In genomic region chr14:56579345-56580316, GRCh38 we compare ENCODE assay signal across 1 cellular context.
TF ChIP-seq lines count a peak whose summit lies in the region.

Gene TMEM260, plus strand, starts transcription at chr14:56579798. Its CDS starts 117 bp downstream, at chr14:56579915.

TF ChIP-seq in HepG2, 621 proteins besides CTCF, POLR2A, EP300 and RAD21 (continued from another document and continues in another):
- TF ChIP-seq, protein P1, sequence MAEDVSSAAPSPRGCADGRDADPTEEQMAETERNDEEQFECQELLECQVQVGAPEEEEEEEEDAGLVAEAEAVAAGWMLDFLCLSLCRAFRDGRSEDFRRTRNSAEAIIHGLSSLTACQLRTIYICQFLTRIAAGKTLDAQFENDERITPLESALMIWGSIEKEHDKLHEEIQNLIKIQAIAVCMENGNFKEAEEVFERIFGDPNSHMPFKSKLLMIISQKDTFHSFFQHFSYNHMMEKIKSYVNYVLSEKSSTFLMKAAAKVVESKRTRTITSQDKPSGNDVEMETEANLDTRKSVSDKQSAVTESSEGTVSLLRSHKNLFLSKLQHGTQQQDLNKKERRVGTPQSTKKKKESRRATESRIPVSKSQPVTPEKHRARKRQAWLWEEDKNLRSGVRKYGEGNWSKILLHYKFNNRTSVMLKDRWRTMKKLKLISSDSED (CRISPR knock-in tag; IDR thresholded peaks at IDR 0.05): no peak
- TF ChIP-seq ZFY (CRISPR knock-in tag; IDR thresholded peaks at IDR 0.05): peak; percentile 87
- TF ChIP-seq REPIN1 (CRISPR knock-in tag; IDR thresholded peaks at IDR 0.05; ENCODE audit: borderline replicate concordance, low read depth): no peak; the same call in 1 of the 2 replicates
- TF ChIP-seq DR1 (CRISPR knock-in tag; IDR thresholded peaks at IDR 0.05): peak; percentile 29; the same call in 1 of the 2 replicates
- no peak for TF ChIP-seq ZNF180 (CRISPR knock-in tag; IDR thresholded peaks at IDR 0.05; ENCODE audit: borderline replicate concordance, low read depth)
- no peak for TF ChIP-seq SAFB2 (CRISPR knock-in tag; IDR thresholded peaks at IDR 0.05; ENCODE audit: borderline replicate concordance, low read depth)
- TF ChIP-seq GPBP1L1 (CRISPR knock-in tag; IDR thresholded peaks at IDR 0.05): no peak
- no peak for TF ChIP-seq SNAPC5 (CRISPR knock-in tag; IDR thresholded peaks at IDR 0.05; ENCODE audit: borderline replicate concordance)
- TF ChIP-seq ATM (IDR thresholded peaks at IDR 0.05; ENCODE audit: borderline replicate concordance): no peak
- peak; percentile 52; the same call in 1 of the 2 replicates for TF ChIP-seq RXRA (CRISPR knock-in tag; IDR thresholded peaks at IDR 0.05)
- TF ChIP-seq CEBPG (CRISPR knock-in tag; IDR thresholded peaks at IDR 0.05): no peak
- TF ChIP-seq KDM1A (CRISPR knock-in tag; IDR thresholded peaks at IDR 0.05): no peak
- peak; percentile 35; the same call in 1 of the 2 replicates for TF ChIP-seq ZMAT3 (CRISPR knock-in tag; conservative IDR thresholded peaks at IDR 0.05)
- no peak for TF ChIP-seq SCMH1 (CRISPR knock-in tag; IDR thresholded peaks at IDR 0.05; ENCODE audit: borderline replicate concordance)
- TF ChIP-seq MYNN (CRISPR knock-in tag; IDR thresholded peaks at IDR 0.05; ENCODE audit: low read depth): no peak
- TF ChIP-seq ZNF678 (CRISPR knock-in tag; IDR thresholded peaks at IDR 0.05): peak; percentile 85; the same call in 1 of the 2 replicates
- peak; percentile 28; the same call in 1 of the 2 replicates for TF ChIP-seq RFXAP (CRISPR knock-in tag; IDR thresholded peaks at IDR 0.05; ENCODE audit: borderline replicate concordance)
- TF ChIP-seq SNRNP70 (IDR thresholded peaks at IDR 0.05; ENCODE audit: low read depth, low read length): no peak
- TF ChIP-seq NFATC3 (CRISPR knock-in tag; IDR thresholded peaks at IDR 0.05): no peak
- TF ChIP-seq PAXIP1 (CRISPR knock-in tag; conservative IDR thresholded peaks at IDR 0.05): no peak; the same call in 1 of the 2 replicates
- no peak for TF ChIP-seq RBM39 (IDR thresholded peaks at IDR 0.05; ENCODE audit: low read depth, low read length, poor library complexity, severe bottlenecking)
- no peak for TF ChIP-seq AKAP8 (CRISPR knock-in tag; IDR thresholded peaks at IDR 0.05)
- TF ChIP-seq GATA4 (IDR thresholded peaks at IDR 0.05; ENCODE audit: borderline replicate concordance, low read depth): peak; percentile 50; the same call in 1 of the 2 replicates
- no peak; the same call in 1 of the 2 replicates for TF ChIP-seq ZNF564 (CRISPR knock-in tag; IDR thresholded peaks at IDR 0.05)
- TF ChIP-seq, protein P2, sequence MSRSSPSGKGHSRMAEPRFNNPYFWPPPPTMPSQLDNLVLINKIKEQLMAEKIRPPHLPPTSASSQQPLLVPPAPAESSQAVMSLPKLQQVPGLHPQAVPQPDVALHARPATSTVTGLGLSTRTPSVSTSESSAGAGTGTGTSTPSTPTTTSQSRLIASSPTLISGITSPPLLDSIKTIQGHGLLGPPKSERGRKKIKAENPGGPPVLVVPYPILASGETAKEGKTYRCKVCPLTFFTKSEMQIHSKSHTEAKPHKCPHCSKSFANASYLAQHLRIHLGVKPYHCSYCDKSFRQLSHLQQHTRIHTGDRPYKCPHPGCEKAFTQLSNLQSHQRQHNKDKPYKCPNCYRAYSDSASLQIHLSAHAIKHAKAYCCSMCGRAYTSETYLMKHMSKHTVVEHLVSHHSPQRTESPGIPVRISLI (CRISPR knock-in tag; IDR thresholded peaks at IDR 0.05; ENCODE audit: borderline replicate concordance): peak; percentile 64; the same call in 1 of the 2 replicates
- TF ChIP-seq SNAI1 (CRISPR knock-in tag; IDR thresholded peaks at IDR 0.05; ENCODE audit: borderline replicate concordance): no peak
- no peak for TF ChIP-seq ZFYVE20 (CRISPR knock-in tag; IDR thresholded peaks at IDR 0.05; ENCODE audit: borderline replicate concordance, low read depth)
- no peak for TF ChIP-seq KLF15 (CRISPR knock-in tag; IDR thresholded peaks at IDR 0.05; ENCODE audit: borderline replicate concordance)
- no peak for TF ChIP-seq ZNF562 (CRISPR knock-in tag; IDR thresholded peaks at IDR 0.05; ENCODE audit: borderline replicate concordance)
- no peak for TF ChIP-seq ADNP (CRISPR knock-in tag; IDR thresholded peaks at IDR 0.05)
- TF ChIP-seq KAT7 (CRISPR knock-in tag; IDR thresholded peaks at IDR 0.05; ENCODE audit: borderline replicate concordance): no peak; the same call in 1 of the 2 replicates
- no peak for TF ChIP-seq ZNF557 (CRISPR knock-in tag; IDR thresholded peaks at IDR 0.05)
- no peak for TF ChIP-seq HMG20B (CRISPR knock-in tag; conservative IDR thresholded peaks at IDR 0.05)
- peak; percentile 86 for TF ChIP-seq PHF20 (CRISPR knock-in tag; IDR thresholded peaks at IDR 0.05)
- peak; percentile 48; the same call in 1 of the 2 replicates for TF ChIP-seq ZNF777 (CRISPR knock-in tag; IDR thresholded peaks at IDR 0.05)
- TF ChIP-seq, protein P3, sequence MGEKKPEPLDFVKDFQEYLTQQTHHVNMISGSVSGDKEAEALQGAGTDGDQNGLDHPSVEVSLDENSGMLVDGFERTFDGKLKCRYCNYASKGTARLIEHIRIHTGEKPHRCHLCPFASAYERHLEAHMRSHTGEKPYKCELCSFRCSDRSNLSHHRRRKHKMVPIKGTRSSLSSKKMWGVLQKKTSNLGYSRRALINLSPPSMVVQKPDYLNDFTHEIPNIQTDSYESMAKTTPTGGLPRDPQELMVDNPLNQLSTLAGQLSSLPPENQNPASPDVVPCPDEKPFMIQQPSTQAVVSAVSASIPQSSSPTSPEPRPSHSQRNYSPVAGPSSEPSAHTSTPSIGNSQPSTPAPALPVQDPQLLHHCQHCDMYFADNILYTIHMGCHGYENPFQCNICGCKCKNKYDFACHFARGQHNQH (CRISPR knock-in tag; IDR thresholded peaks at IDR 0.05): peak; percentile 49
- no peak; the same call in 1 of the 2 replicates for TF ChIP-seq TCF7 (IDR thresholded peaks at IDR 0.05; ENCODE audit: low read depth)
- TF ChIP-seq, protein P4, sequence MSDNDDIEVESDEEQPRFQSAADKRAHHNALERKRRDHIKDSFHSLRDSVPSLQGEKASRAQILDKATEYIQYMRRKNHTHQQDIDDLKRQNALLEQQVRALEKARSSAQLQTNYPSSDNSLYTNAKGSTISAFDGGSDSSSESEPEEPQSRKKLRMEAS (IDR thresholded peaks at IDR 0.05): peak; percentile 29; the same call in 1 of the 2 replicates
- 0 out of 2 replicates have a peak, but pooled peaks have one; percentile 46 for TF ChIP-seq YEATS2 (CRISPR knock-in tag; IDR thresholded peaks at IDR 0.05; ENCODE audit: borderline replicate concordance)
- TF ChIP-seq, protein P5, sequence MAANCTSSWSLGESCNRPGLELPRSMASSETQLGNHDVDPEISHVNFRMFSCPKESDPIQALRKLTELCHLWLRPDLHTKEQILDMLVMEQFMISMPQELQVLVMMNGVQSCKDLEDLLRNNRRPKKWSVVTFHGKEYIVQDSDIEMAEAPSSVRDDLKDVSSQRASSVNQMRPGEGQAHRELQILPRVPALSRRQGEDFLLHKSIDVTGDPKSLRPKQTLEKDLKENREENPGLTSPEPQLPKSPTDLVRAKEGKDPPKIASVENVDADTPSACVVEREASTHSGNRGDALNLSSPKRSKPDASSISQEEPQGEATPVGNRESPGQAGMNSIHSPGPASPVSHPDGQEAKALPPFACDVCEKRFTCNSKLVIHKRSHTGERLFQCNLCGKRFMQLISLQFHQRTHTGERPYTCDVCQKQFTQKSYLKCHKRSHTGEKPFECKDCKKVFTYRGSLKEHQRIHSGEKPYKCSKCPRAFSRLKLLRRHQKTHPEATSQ (CRISPR knock-in tag; IDR thresholded peaks at IDR 0.05; ENCODE audit: borderline replicate concordance): no peak
- 0 out of 2 replicates have a peak, but pooled peaks have one; percentile 35 for TF ChIP-seq MIXL1 (CRISPR knock-in tag; IDR thresholded peaks at IDR 0.05)
- peak; percentile 33; the same call in 1 of the 2 replicates for TF ChIP-seq SP4 (CRISPR knock-in tag; IDR thresholded peaks at IDR 0.05)
- TF ChIP-seq SP5 (CRISPR knock-in tag; IDR thresholded peaks at IDR 0.05; ENCODE audit: borderline replicate concordance, low read depth): no peak
- TF ChIP-seq MED1 (CRISPR knock-in tag; IDR thresholded peaks at IDR 0.05): peak; percentile 52
- no peak for TF ChIP-seq ZNF775 (CRISPR knock-in tag; IDR thresholded peaks at IDR 0.05; ENCODE audit: borderline replicate concordance)
- TF ChIP-seq, protein P6, sequence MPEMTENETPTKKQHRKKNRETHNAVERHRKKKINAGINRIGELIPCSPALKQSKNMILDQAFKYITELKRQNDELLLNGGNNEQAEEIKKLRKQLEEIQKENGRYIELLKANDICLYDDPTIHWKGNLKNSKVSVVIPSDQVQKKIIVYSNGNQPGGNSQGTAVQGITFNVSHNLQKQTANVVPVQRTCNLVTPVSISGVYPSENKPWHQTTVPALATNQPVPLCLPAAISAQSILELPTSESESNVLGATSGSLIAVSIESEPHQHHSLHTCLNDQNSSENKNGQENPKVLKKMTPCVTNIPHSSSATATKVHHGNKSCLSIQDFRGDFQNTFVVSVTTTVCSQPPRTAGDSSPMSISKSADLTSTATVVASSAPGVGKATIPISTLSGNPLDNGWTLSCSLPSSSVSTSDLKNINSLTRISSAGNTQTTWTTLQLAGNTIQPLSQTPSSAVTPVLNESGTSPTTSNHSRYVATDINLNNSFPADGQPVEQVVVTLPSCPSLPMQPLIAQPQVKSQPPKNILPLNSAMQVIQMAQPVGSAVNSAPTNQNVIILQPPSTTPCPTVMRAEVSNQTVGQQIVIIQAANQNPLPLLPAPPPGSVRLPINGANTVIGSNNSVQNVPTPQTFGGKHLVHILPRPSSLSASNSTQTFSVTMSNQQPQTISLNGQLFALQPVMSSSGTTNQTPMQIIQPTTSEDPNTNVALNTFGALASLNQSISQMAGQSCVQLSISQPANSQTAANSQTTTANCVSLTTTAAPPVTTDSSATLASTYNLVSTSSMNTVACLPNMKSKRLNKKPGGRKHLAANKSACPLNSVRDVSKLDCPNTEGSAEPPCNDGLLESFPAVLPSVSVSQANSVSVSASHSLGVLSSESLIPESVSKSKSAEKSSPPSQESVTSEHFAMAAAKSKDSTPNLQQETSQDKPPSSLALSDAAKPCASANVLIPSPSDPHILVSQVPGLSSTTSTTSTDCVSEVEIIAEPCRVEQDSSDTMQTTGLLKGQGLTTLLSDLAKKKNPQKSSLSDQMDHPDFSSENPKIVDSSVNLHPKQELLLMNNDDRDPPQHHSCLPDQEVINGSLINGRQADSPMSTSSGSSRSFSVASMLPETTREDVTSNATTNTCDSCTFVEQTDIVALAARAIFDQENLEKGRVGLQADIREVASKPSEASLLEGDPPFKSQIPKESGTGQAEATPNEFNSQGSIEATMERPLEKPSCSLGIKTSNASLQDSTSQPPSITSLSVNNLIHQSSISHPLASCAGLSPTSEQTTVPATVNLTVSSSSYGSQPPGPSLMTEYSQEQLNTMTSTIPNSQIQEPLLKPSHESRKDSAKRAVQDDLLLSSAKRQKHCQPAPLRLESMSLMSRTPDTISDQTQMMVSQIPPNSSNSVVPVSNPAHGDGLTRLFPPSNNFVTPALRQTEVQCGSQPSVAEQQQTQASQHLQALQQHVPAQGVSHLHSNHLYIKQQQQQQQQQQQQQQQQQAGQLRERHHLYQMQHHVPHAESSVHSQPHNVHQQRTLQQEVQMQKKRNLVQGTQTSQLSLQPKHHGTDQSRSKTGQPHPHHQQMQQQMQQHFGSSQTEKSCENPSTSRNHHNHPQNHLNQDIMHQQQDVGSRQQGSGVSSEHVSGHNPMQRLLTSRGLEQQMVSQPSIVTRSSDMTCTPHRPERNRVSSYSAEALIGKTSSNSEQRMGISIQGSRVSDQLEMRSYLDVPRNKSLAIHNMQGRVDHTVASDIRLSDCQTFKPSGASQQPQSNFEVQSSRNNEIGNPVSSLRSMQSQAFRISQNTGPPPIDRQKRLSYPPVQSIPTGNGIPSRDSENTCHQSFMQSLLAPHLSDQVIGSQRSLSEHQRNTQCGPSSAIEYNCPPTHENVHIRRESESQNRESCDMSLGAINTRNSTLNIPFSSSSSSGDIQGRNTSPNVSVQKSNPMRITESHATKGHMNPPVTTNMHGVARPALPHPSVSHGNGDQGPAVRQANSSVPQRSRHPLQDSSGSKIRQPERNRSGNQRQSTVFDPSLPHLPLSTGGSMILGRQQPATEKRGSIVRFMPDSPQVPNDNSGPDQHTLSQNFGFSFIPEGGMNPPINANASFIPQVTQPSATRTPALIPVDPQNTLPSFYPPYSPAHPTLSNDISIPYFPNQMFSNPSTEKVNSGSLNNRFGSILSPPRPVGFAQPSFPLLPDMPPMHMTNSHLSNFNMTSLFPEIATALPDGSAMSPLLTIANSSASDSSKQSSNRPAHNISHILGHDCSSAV (CRISPR knock-in tag; IDR thresholded peaks at IDR 0.05; ENCODE audit: borderline replicate concordance): no peak
- peak; percentile 83 for TF ChIP-seq GATAD1 (CRISPR knock-in tag; IDR thresholded peaks at IDR 0.05)
- no peak for TF ChIP-seq ATRX (CRISPR knock-in tag; IDR thresholded peaks at IDR 0.05; ENCODE audit: borderline replicate concordance)
- TF ChIP-seq MTF2 (CRISPR knock-in tag; IDR thresholded peaks at IDR 0.05; ENCODE audit: borderline replicate concordance): no peak
- peak; percentile 74 for TF ChIP-seq ATF7 (IDR thresholded peaks at IDR 0.05)
- TF ChIP-seq ATF7 (CRISPR knock-in tag; IDR thresholded peaks at IDR 0.05): no peak
